ENCODE assay signal across 8 cellular contexts in genomic region chr4:121277194-121278105, GRCh38.
DNase-seq lines count a peak whose midpoint lies in the region; ATAC-seq, FAIRE-seq and TF ChIP-seq lines count a peak whose summit lies in the region.

No MANE protein-coding gene starts in this region.

- no peak for TF ChIP-seq POLR2A in K562 (conservative IDR thresholded peaks at IDR 0.05)

- no peaks in the 10 kb centered on the region for H3K79me2 ChIP-seq in K562 (ENCODE audit: control insufficient read depth, insufficient read depth, low read length)

- H3K27ac ChIP-seq in 22Rv1 (no peak overlapping the region), K562 (ENCODE audit: extremely low read depth, low read depth, low read length) (no peak overlapping the region)

- CTCF ChIA-PET in K562 (lab: Yijun Ruan, JAX; ENCODE audit: low intra/inter-chr PET ratio): no interaction called here

- peak in 1 of 2 experiments; percentile 8; a peak in 1 of 4 replicates for TF ChIP-seq RAD21 in K562 (CRISPR knock-in tag; conservative IDR thresholded peaks at IDR 0.05 in 1 of 2, IDR thresholded peaks at IDR 0.05 in 1 of 2)

- H3K9me1 ChIP-seq in K562 (ENCODE audit: control insufficient read depth, insufficient read depth, low read length): no peaks in the 10 kb centered on the region

- ATAC-seq in GM18907 (IDR thresholded peaks at IDR 0.05; ENCODE audit: unreplicated experiment): peak; percentile 42
- ATAC-seq in HG03432 (IDR thresholded peaks at IDR 0.05; ENCODE audit: unreplicated experiment): peak; percentile 35
- peak; percentile 86 for ATAC-seq in K562
- ATAC-seq in GM21825 (IDR thresholded peaks at IDR 0.05; ENCODE audit: unreplicated experiment): no peak

- H3K9ac ChIP-seq in K562 (ENCODE audit: insufficient read depth in 1 of 2, low read depth in 2 of 2, low read length in 2 of 2): no peak overlapping the region

- TF ChIP-seq CTCF in 22Rv1 (IDR thresholded peaks at IDR 0.05): peak; percentile 56
- peak; percentile 45 to 97 (median 64); a peak in 5 of 6 replicates for TF ChIP-seq CTCF in K562 (IDR thresholded peaks at IDR 0.05 in 2 of 3, conservative IDR thresholded peaks at IDR 0.05 in 1 of 3; ENCODE audit: insufficient read depth in 2 of 3, low read depth in 1 of 3, low read length in 3 of 3)

- BruUV-seq in K562 (replicated peaks; lab: Mats Ljungman, UMichigan): no TSS peak

- TF ChIP-seq EP300 in K562 (IDR thresholded peaks at IDR 0.05; ENCODE audit: low read length): no peak

- no peaks in the 10 kb centered on the region for H3K4me1 ChIP-seq in K562 (replicated peaks in 1 of 2; ENCODE audit: control insufficient read depth in 2 of 2, insufficient read depth in 2 of 2, low read length in 2 of 2)

- H3K9me3 ChIP-seq in K562 (replicated peaks; ENCODE audit: control insufficient read depth, insufficient read depth, low read depth, low read length): no peaks in the 10 kb centered on the region

- FAIRE-seq in K562 (lab: Jason Lieb, UNC): no peak

- peak in 2 of 4 experiments; percentile 17 to 20 for DNase-seq in K562 (ENCODE audit: extremely low read depth in 1 of 4, low spot score in 3 of 4)
- DNase-seq in NCI-H510A treated with DMSO at 0.1 percent for 48 hours (lab: John Stamatoyannopoulos, UW): no peak
- no peak for DNase-seq in 8988T
- no peak for DNase-seq in Ammon's horn (ENCODE audit: low spot score)

- H4K20me1 ChIP-seq in K562 (replicated peaks; ENCODE audit: control insufficient read depth, insufficient read depth, low read length): no peaks in the 10 kb centered on the region

- POLR2A ChIA-PET in K562 (lab: Yijun Ruan, JAX): no interaction called here

- WGBS in K562 (ENCODE audit: insufficient coverage, low coverage, missing lambda C conversion rate): 0% methylated on average over 5 of the region's 5 CpGs

- in situ Hi-C loops in K562 (cut with MboI): no loop called here

- intact Hi-C loops in K562 (cut with micrococcal nuclease): no loop called here

- no peak overlapping the region for H2AFZ ChIP-seq in K562 (ENCODE audit: low read depth, low read length)

- H3K27me3 ChIP-seq in K562 (ENCODE audit: control insufficient read depth in 2 of 2, insufficient read depth in 2 of 2, low read length in 2 of 2): no peaks in the 10 kb centered on the region

- no peak overlapping the region for H3K4me2 ChIP-seq in K562 (ENCODE audit: insufficient read depth, low read length)

- no peaks in the 10 kb centered on the region for H3K36me3 ChIP-seq in K562 (ENCODE audit: control insufficient read depth, insufficient read depth, low read length)

- no peak overlapping the region for H3K4me3 ChIP-seq in K562

TF ChIP-seq in K562, 482 proteins besides CTCF, POLR2A, EP300 and RAD21:
- TF ChIP-seq BDP1 (IDR thresholded peaks at IDR 0.05; ENCODE audit: insufficient read depth, insufficient read length) (no peak), JUND (IDR thresholded peaks at IDR 0.05; ENCODE audit: borderline replicate concordance, low read depth, low read length) (no peak), JUND (tag; IDR thresholded peaks at IDR 0.05; ENCODE audit: borderline replicate concordance, low read depth, low read length) (no peak), FIP1L1 (IDR thresholded peaks at IDR 0.05; ENCODE audit: low read depth, low read length, poor library complexity, severe bottlenecking) (no peak), ZNF79 (CRISPR knock-in tag; IDR thresholded peaks at IDR 0.05; ENCODE audit: low read depth) (no peak), IRF9 (tag; IDR thresholded peaks at IDR 0.05) (no peak), ZNF586 (CRISPR knock-in tag; conservative IDR thresholded peaks at IDR 0.05) (no peak), SMC3 (conservative IDR thresholded peaks at IDR 0.05; ENCODE audit: insufficient read depth, low read depth, low read length) (0 out of 2 replicates have a peak, but pooled peaks have one; percentile 14), POLR2AphosphoS5 (IDR thresholded peaks at IDR 0.05; ENCODE audit: control insufficient read depth, insufficient read depth, low read depth, low read length) (no peak), ZNF239 (CRISPR knock-in tag; IDR thresholded peaks at IDR 0.05) (no peak), CEBPB (tag; IDR thresholded peaks at IDR 0.05) (peak; percentile 73), CEBPG (CRISPR knock-in tag; IDR thresholded peaks at IDR 0.05) (no peak), CEBPG (tag; conservative IDR thresholded peaks at IDR 0.05 in 1 of 2, IDR thresholded peaks at IDR 0.05 in 1 of 2) (peak in 1 of 2 experiments; percentile 85; a peak in 2 of 4 replicates), HDAC6 (IDR thresholded peaks at IDR 0.05; ENCODE audit: low read depth, low read length) (no peak), SRSF9 (IDR thresholded peaks at IDR 0.05; ENCODE audit: borderline replicate concordance, low read depth, low read length) (no peak), ZNF232 (CRISPR knock-in tag; IDR thresholded peaks at IDR 0.05) (no peak)
